Comparison of ENCODE assay signal across 8 cellular contexts in genomic region chr19:49469828-49470614, GRCh38. TPM values are rescaled to one million over a fixed set of nuclear protein-coding genes. Genes with fewer than 3 reads are reported as not detected.
DNase-seq lines count a peak whose midpoint lies in the region; ATAC-seq and TF ChIP-seq lines count a peak whose summit lies in the region.

No MANE protein-coding gene starts in this region.

- no peaks in the 10 kb centered on the region for H3K9me2 ChIP-seq in GM23248 (ENCODE audit: insufficient read depth)

- peak overlapping the region; percentile 96 for H3K27ac Mint-ChIP-seq in T-helper 17 cell

- no peaks in the 10 kb centered on the region for H3K9me3 ChIP-seq in HEK293 (ENCODE audit: control insufficient read depth, insufficient read depth, low read depth, low read length)
- no peaks in the 10 kb centered on the region for H3K9me3 ChIP-seq in T-helper 17 cell (ENCODE audit: control insufficient read depth, low read length, poor library complexity, severe bottlenecking)
- no peaks in the 10 kb centered on the region for H3K9me3 ChIP-seq in mammary epithelial cell (replicated peaks; ENCODE audit: insufficient read depth, low read length)
- H3K9me3 ChIP-seq in GM23248 (ENCODE audit: low read depth) = no peaks in the 10 kb centered on the region

- ATAC-seq in T-helper 17 cell = peak; percentile 54
- ATAC-seq in GM21360 (IDR thresholded peaks at IDR 0.05; ENCODE audit: unreplicated experiment) = no peak

- H3K4me1 Mint-ChIP-seq in T-helper 17 cell = peaks cover 23% of the 10 kb centered on the region

- POLR2A ChIA-PET in HEK293 (lab: Yijun Ruan, JAX) = interaction anchor here (1.2 to 1.3 kb wide), 3 partner anchors 17 to 26 kb away, joined by 3 to 11 read pairs (median 4); partner anchors contain the start of genes ALDH16A1 and RPS11

- intact Hi-C loops in mammary epithelial cell (cut with micrococcal nuclease) = no loop called here

- TF ChIP-seq CTCF in GM12865 (IDR thresholded peaks at IDR 0.05; ENCODE audit: insufficient read depth, low read depth, low read length, missing control alignments) = peak; percentile 83
- no peak; the same call in 1 of the 2 replicates for TF ChIP-seq CTCF in HEK293 (tag by site-specific recombination; IDR thresholded peaks at IDR 0.05)
- peak; percentile 20 to 30 for TF ChIP-seq CTCF in mammary epithelial cell (conservative IDR thresholded peaks at IDR 0.05 in 1 of 2, IDR thresholded peaks at IDR 0.05 in 1 of 2; ENCODE audit: extremely low read depth in 1 of 2, insufficient read depth in 1 of 2, low read depth in 1 of 2, low read length in 2 of 2)

- H2AFZ ChIP-seq in mammary epithelial cell (ENCODE audit: low read depth, low read length) (no peak overlapping the region), GM23248 (no peak overlapping the region)

- no peaks in the 10 kb centered on the region for H3K27me3 Mint-ChIP-seq in T-helper 17 cell

- H3K4me3 ChIP-seq in GM12865 (ENCODE audit: low read depth, low read length) (no peak overlapping the region), HEK293 (ENCODE audit: low read depth, low read length) (no peak overlapping the region), mammary epithelial cell (replicated peaks in 1 of 3; ENCODE audit: insufficient read depth in 1 of 3, low read depth in 2 of 3, low read length in 3 of 3) (no peak overlapping the region), GM23248 (no peak overlapping the region)

- H3K4me1 ChIP-seq in HEK293 (ENCODE audit: control insufficient read depth, insufficient read depth, low read length) = 0 out of 2 replicates have a peak, but pooled peaks cover 5% of the 10 kb centered on the region
- peaks cover 15% of the 10 kb centered on the region for H3K4me1 ChIP-seq in mammary epithelial cell (ENCODE audit: insufficient read depth, low read length)
- peaks cover 4% of the 10 kb centered on the region for H3K4me1 ChIP-seq in GM23248 (ENCODE audit: insufficient read depth)

- no peaks in the 10 kb centered on the region for H3K79me2 ChIP-seq in mammary epithelial cell (ENCODE audit: insufficient read depth, low read length)
- no peaks in the 10 kb centered on the region for H3K79me2 ChIP-seq in GM23248 (ENCODE audit: insufficient read depth)

- peaks cover 11% of the 10 kb centered on the region for H3K36me3 Mint-ChIP-seq in T-helper 17 cell (ENCODE audit: low read depth)

- H3K27me3 ChIP-seq in mammary epithelial cell (ENCODE audit: insufficient read depth, low read length) = no peaks in the 10 kb centered on the region
- no peaks in the 10 kb centered on the region for H3K27me3 ChIP-seq in GM23248 (replicated peaks; ENCODE audit: insufficient read depth)

- CTCF ChIA-PET in HEK293 (lab: Yijun Ruan, JAX) = interaction anchor here (0.6 to 1.5 kb wide), 7 partner anchors 10 to 94 kb away, joined by 3 to 6 read pairs (median 4); partner anchors contain the start of gene ALDH16A1
- CTCF ChIA-PET in mammary epithelial cell (lab: Charles Lee; ENCODE audit: low non-redundant PET) = no interaction called here

- H3K36me3 ChIP-seq in HEK293 (ENCODE audit: control insufficient read depth in 2 of 2, insufficient read depth in 1 of 2, low read length in 2 of 2) = peaks cover 6 to 9% of the 10 kb centered on the region in 2 experiments; a peak in 2 of 3 replicates
- peaks cover 2% of the 10 kb centered on the region for H3K36me3 ChIP-seq in mammary epithelial cell (ENCODE audit: insufficient read depth, low read length)
- H3K36me3 ChIP-seq in GM23248 (ENCODE audit: low read depth) = no peaks in the 10 kb centered on the region

- H3K9ac ChIP-seq in mammary epithelial cell (ENCODE audit: insufficient read depth, low read length) = no peak overlapping the region
- H3K9ac ChIP-seq in GM23248 = no peak overlapping the region

- H3K27ac ChIP-seq in HEK293 (ENCODE audit: extremely low read depth, low read depth, low read length) = 0 out of 2 replicates have a peak overlapping the region, but pooled peaks have one; percentile 1
- no peak overlapping the region for H3K27ac ChIP-seq in mammary epithelial cell (ENCODE audit: insufficient read depth, low read depth, low read length)
- no peak overlapping the region for H3K27ac ChIP-seq in GM23248

- peak overlapping the region; percentile 80 for H3K4me3 Mint-ChIP-seq in T-helper 17 cell

- no peak overlapping the region for H3K4me2 ChIP-seq in mammary epithelial cell (ENCODE audit: insufficient read depth, low read depth, low read length)
- no peak overlapping the region for H3K4me2 ChIP-seq in GM23248 (ENCODE audit: unreplicated experiment)

- BruUV-seq in mammary epithelial cell (replicated peaks; lab: Mats Ljungman, UMichigan) = no TSS peak

- no peaks in the 10 kb centered on the region for H4K20me1 ChIP-seq in mammary epithelial cell (ENCODE audit: insufficient read depth, low read length)
- no peaks in the 10 kb centered on the region for H4K20me1 ChIP-seq in GM23248 (ENCODE audit: insufficient read depth)

- in situ Hi-C loops in mammary epithelial cell (cut with MboI; ENCODE audit: low sequenced_read_pairs in 2 of 2) (no loop called here), GM23248 (cut with MboI) (no loop called here)

- no peaks in the 10 kb centered on the region for H3F3A ChIP-seq in GM23248 (ENCODE audit: insufficient read depth)

- WGBS in mammary epithelial cell (ENCODE audit: low coverage, missing lambda C conversion rate) = 80% methylated on average over 23 of the region's 25 CpGs
- WGBS in GM23248 (ENCODE audit: low coverage in 1 of 2, low lambda C conversion rate in 2 of 2, missing lambda C conversion rate in 2 of 2), 2 experiments = 82 to 83% methylated on average over 25 of the region's 25 CpGs

- dilution Hi-C loops in mammary epithelial cell (cut with HindIII; ENCODE audit: low sequenced_read_pairs) = loop anchor here (10.0 kb wide), 1 partner anchor 75 kb away; no protein-coding TSS in a partner anchor

- peak; percentile 96 for DNase-seq in GM12865 (ENCODE audit: low read depth)
- peak; percentile 58 to 78 (median 67) for DNase-seq in T-helper 17 cell
- DNase-seq in mammary epithelial cell = no peak
- DNase-seq in stimulated activated CD8-positive, alpha-beta memory T cell treated with anti-CD3 and anti-CD28 coated beads, Interleukin-15, amount 100 ng/mL, for 1 hour (ENCODE audit: low read depth) = peak; percentile 55
- DNase-seq in GM23248 = no peak
- no peak for DNase-seq in iPS-NIHi7 (ENCODE audit: extremely low spot score)

TF ChIP-seq in HEK293, 187 proteins besides CTCF, POLR2A, EP300 and RAD21:
- no peak for TF ChIP-seq ZNF747 (tag by site-specific recombination; IDR thresholded peaks at IDR 0.05)
- no peak for TF ChIP-seq ZNF366 (tag by site-specific recombination; conservative IDR thresholded peaks at IDR 0.05)
- 0 out of 2 replicates have a peak, but pooled peaks have one; percentile 6 for TF ChIP-seq ZNF654 (tag by site-specific recombination; IDR thresholded peaks at IDR 0.05; ENCODE audit: low read depth)
- TF ChIP-seq ZNF623 (tag by site-specific recombination; IDR thresholded peaks at IDR 0.05) = peak; percentile 86
- TF ChIP-seq ZSCAN4 (tag by site-specific recombination; IDR thresholded peaks at IDR 0.05) = no peak
- TF ChIP-seq ZNF600 (tag by site-specific recombination; IDR thresholded peaks at IDR 0.05) = no peak

RNA-seq across cellular contexts. Expression of gene FLT3LG, which starts 4.0 kb away (rescaled TPM):
- total RNA-seq in T-helper 17 cell (100 to 1,000 TPM; 349 to 455 TPM), mammary epithelial cell (1 to 10 TPM in 1 of 2 donors, under 1 TPM in 1; 0.50 to 4.2 TPM)
- polyA plus RNA-seq in mammary epithelial cell (1.7 TPM), GM23248 (2016; fragmentation: Nextera tagmentation; extraction: Ambion mirVana) (4.6 and 5.7 TPM in 2 replicates)
- polyA minus RNA-seq in mammary epithelial cell = not detected
- 1.3 and 1.6 TPM in 2 replicates for total RNA-seq in GM23248 (2014; rRNA removed; shearing (Covaris generic))

RNA-seq across cellular contexts. Expression of gene ALDH16A1, which starts 17.0 kb away (rescaled TPM):
- 10 to 100 TPM; 34.8 to 38.0 TPM for total RNA-seq in T-helper 17 cell
- 10 to 100 TPM; 18.2 to 23.9 TPM for total RNA-seq in mammary epithelial cell
- polyA plus RNA-seq in mammary epithelial cell = 16.7 TPM
- 4.3 TPM for polyA minus RNA-seq in mammary epithelial cell
- 30.4 and 43.8 TPM in 2 replicates for total RNA-seq in GM23248 (2014; rRNA removed; shearing (Covaris generic))
- 9.0 and 9.4 TPM in 2 replicates for polyA plus RNA-seq in GM23248 (2016; fragmentation: Nextera tagmentation; extraction: Ambion mirVana)

RNA-seq across cellular contexts. Expression of gene RPL13A, which starts 17.4 kb away (rescaled TPM):
- total RNA-seq in T-helper 17 cell (1,000 to 10,000 TPM; 5,253 to 5,291 TPM), mammary epithelial cell (1,000 to 10,000 TPM; 1,880 to 1,955 TPM)
- polyA plus RNA-seq in mammary epithelial cell (2,187 TPM), GM23248 (2016; fragmentation: Nextera tagmentation; extraction: Ambion mirVana) (893 and 894 TPM in 2 replicates)
- polyA minus RNA-seq in mammary epithelial cell = 2,358 TPM
- total RNA-seq in GM23248 (2014; rRNA removed; shearing (Covaris generic)) = 1,590 and 2,272 TPM in 2 replicates

RNA-seq across cellular contexts. Expression of gene PIH1D1, which starts 18.4 kb away (rescaled TPM):
- 100 to 1,000 TPM; 147 to 150 TPM for total RNA-seq in T-helper 17 cell
- 10 to 100 TPM; 61.2 to 62.4 TPM for total RNA-seq in mammary epithelial cell
- 73.4 TPM for polyA plus RNA-seq in mammary epithelial cell
- 140 TPM for polyA minus RNA-seq in mammary epithelial cell
- total RNA-seq in GM23248 (2014; rRNA removed; shearing (Covaris generic)) = 68.0 and 90.2 TPM in 2 replicates
- 73.5 and 79.9 TPM in 2 replicates for polyA plus RNA-seq in GM23248 (2016; fragmentation: Nextera tagmentation; extraction: Ambion mirVana)

RNA-seq across cellular contexts. Expression of gene RPS11, which starts 26.2 kb away (rescaled TPM):
- total RNA-seq in T-helper 17 cell (1,000 to 10,000 TPM; 2,538 to 2,634 TPM), mammary epithelial cell (1,000 to 10,000 TPM; 1,466 to 1,899 TPM)
- polyA plus RNA-seq in mammary epithelial cell (3,256 TPM), GM23248 (2016; fragmentation: Nextera tagmentation; extraction: Ambion mirVana) (813 and 832 TPM in 2 replicates)
- polyA minus RNA-seq in mammary epithelial cell = 1,430 TPM
- 1,666 and 2,372 TPM in 2 replicates for total RNA-seq in GM23248 (2014; rRNA removed; shearing (Covaris generic))

Comparison
In these comparisons a context has a peak if more than half of its experiments do, and no peak if none do; other contexts are left out.
1. DNase-seq: peak in GM12865 (single experiment), T-helper 17 cell (3 of 3) and stimulated activated CD8-positive, alpha-beta memory T cell treated with anti-CD3 and anti-CD28 coated beads, Interleukin-15, amount 100 ng/mL, for 1 hour (single experiment); none in mammary epithelial cell (single experiment), GM23248 (single experiment) and iPS-NIHi7 (single experiment).
2. RNA of gene FLT3LG, which starts 4.0 kb away (total RNA-seq): 349 to 455 TPM in T-helper 17 cell; 0.50 to 4.2 TPM in mammary epithelial cell and 1.3 to 1.6 TPM in GM23248; every median in the first group is over 10 times any median in the second.